Comparison of ENCODE assay signal across 1 cellular context in genomic region chr2:110206056-110206455, GRCh38.
TF ChIP-seq lines count a peak whose summit lies in the region.

No MANE protein-coding gene starts in this region.

TF ChIP-seq in K562, 482 proteins besides CTCF, POLR2A, EP300 and RAD21 (continued from another document):
- TF ChIP-seq, protein P1, sequence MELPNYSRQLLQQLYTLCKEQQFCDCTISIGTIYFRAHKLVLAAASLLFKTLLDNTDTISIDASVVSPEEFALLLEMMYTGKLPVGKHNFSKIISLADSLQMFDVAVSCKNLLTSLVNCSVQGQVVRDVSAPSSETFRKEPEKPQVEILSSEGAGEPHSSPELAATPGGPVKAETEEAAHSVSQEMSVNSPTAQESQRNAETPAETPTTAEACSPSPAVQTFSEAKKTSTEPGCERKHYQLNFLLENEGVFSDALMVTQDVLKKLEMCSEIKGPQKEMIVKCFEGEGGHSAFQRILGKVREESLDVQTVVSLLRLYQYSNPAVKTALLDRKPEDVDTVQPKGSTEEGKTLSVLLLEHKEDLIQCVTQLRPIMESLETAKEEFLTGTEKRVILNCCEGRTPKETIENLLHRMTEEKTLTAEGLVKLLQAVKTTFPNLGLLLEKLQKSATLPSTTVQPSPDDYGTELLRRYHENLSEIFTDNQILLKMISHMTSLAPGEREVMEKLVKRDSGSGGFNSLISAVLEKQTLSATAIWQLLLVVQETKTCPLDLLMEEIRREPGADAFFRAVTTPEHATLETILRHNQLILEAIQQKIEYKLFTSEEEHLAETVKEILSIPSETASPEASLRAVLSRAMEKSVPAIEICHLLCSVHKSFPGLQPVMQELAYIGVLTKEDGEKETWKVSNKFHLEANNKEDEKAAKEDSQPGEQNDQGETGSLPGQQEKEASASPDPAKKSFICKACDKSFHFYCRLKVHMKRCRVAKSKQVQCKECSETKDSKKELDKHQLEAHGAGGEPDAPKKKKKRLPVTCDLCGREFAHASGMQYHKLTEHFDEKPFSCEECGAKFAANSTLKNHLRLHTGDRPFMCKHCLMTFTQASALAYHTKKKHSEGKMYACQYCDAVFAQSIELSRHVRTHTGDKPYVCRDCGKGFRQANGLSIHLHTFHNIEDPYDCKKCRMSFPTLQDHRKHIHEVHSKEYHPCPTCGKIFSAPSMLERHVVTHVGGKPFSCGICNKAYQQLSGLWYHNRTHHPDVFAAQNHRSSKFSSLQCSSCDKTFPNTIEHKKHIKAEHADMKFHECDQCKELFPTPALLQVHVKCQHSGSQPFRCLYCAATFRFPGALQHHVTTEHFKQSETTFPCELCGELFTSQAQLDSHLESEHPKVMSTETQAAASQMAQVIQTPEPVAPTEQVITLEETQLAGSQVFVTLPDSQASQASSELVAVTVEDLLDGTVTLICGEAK (IDR thresholded peaks at IDR 0.05): no peak
- TF ChIP-seq, protein P1 (CRISPR knock-in tag; IDR thresholded peaks at IDR 0.05): no peak
- TF ChIP-seq ZFP1 (CRISPR knock-in tag; IDR thresholded peaks at IDR 0.05): no peak
- TF ChIP-seq RCOR1 (IDR thresholded peaks at IDR 0.05; ENCODE audit: borderline replicate concordance in 1 of 2, low read depth in 2 of 2, low read length in 2 of 2): no peak
- no peak for TF ChIP-seq ZNF217 (CRISPR knock-in tag; IDR thresholded peaks at IDR 0.05)
- no peak for TF ChIP-seq U2AF1 (optimal IDR thresholded peaks at IDR 0.05; ENCODE audit: low read depth, low read length)
- TF ChIP-seq ZNF583 (CRISPR knock-in tag; IDR thresholded peaks at IDR 0.05): no peak
- TF ChIP-seq HNRNPUL1 (IDR thresholded peaks at IDR 0.05; ENCODE audit: low read length): no peak
- no peak for TF ChIP-seq ATF2 (CRISPR knock-in tag; IDR thresholded peaks at IDR 0.05)
- no peak for TF ChIP-seq BHLHE40 (IDR thresholded peaks at IDR 0.05; ENCODE audit: low read length)
- no peak for TF ChIP-seq SIRT6 (IDR thresholded peaks at IDR 0.05; ENCODE audit: low read depth, low read length)
- TF ChIP-seq IRF1 (CRISPR knock-in tag; IDR thresholded peaks at IDR 0.05; ENCODE audit: borderline replicate concordance): no peak
- TF ChIP-seq, protein P2, sequence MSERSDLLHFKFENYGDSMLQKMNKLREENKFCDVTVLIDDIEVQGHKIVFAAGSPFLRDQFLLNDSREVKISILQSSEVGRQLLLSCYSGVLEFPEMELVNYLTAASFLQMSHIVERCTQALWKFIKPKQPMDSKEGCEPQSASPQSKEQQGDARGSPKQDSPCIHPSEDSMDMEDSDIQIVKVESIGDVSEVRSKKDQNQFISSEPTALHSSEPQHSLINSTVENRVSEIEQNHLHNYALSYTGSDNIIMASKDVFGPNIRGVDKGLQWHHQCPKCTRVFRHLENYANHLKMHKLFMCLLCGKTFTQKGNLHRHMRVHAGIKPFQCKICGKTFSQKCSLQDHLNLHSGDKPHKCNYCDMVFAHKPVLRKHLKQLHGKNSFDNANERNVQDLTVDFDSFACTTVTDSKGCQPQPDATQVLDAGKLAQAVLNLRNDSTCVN (CRISPR knock-in tag; IDR thresholded peaks at IDR 0.05): no peak
- no peak for TF ChIP-seq CHD2 (IDR thresholded peaks at IDR 0.05; ENCODE audit: low read depth, low read length)
- no peak for TF ChIP-seq NRF1 (conservative IDR thresholded peaks at IDR 0.05 in 1 of 2, IDR thresholded peaks at IDR 0.05 in 1 of 2)
- TF ChIP-seq MEIS2 (IDR thresholded peaks at IDR 0.05; ENCODE audit: partially characterized antibody): no peak
- TF ChIP-seq POLR2G (IDR thresholded peaks at IDR 0.05; ENCODE audit: low read depth, low read length): no peak
- no peak for TF ChIP-seq ZNF445 (CRISPR knock-in tag; IDR thresholded peaks at IDR 0.05; ENCODE audit: low read depth)
- no peak for TF ChIP-seq CBX2 (IDR thresholded peaks at IDR 0.05; ENCODE audit: insufficient read depth, low read length, poor library complexity, severe bottlenecking)
- no peak for TF ChIP-seq RBM25 (IDR thresholded peaks at IDR 0.05; ENCODE audit: low read depth, low read length, severe bottlenecking)
- TF ChIP-seq TEAD4 (IDR thresholded peaks at IDR 0.05; ENCODE audit: low read length): no peak
- no peak for TF ChIP-seq TEAD4 (CRISPR knock-in tag; IDR thresholded peaks at IDR 0.05; ENCODE audit: borderline replicate concordance)
- no peak for TF ChIP-seq NFXL1 (CRISPR knock-in tag; IDR thresholded peaks at IDR 0.05)
- TF ChIP-seq BRD9 (IDR thresholded peaks at IDR 0.05; ENCODE audit: low read depth, partially characterized antibody): no peak
- no peak for TF ChIP-seq ZNF699 (CRISPR knock-in tag; IDR thresholded peaks at IDR 0.05; ENCODE audit: insufficient replicate concordance)
- TF ChIP-seq ZNF197 (CRISPR knock-in tag; IDR thresholded peaks at IDR 0.05; ENCODE audit: low read depth): no peak
- no peak for TF ChIP-seq CBFB (CRISPR knock-in tag; IDR thresholded peaks at IDR 0.05)
- no peak for TF ChIP-seq ASH1L (IDR thresholded peaks at IDR 0.05; ENCODE audit: borderline replicate concordance, low read depth, partially characterized antibody)
- TF ChIP-seq, protein P3, sequence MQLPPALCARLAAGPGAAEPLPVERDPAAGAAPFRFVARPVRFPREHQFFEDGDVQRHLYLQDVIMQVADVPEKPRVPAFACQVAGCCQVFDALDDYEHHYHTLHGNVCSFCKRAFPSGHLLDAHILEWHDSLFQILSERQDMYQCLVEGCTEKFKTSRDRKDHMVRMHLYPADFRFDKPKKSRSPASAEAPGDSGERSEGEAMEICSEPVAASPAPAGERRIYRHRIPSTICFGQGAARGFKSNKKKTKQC (CRISPR knock-in tag; IDR thresholded peaks at IDR 0.05): no peak
- no peak for TF ChIP-seq KLF6 (CRISPR knock-in tag; IDR thresholded peaks at IDR 0.05; ENCODE audit: borderline replicate concordance)
- TF ChIP-seq JUN (IDR thresholded peaks at IDR 0.05; ENCODE audit: borderline replicate concordance, low read depth, low read length): no peak
- TF ChIP-seq JUN (CRISPR knock-in tag; IDR thresholded peaks at IDR 0.05; ENCODE audit: borderline replicate concordance): no peak
- TF ChIP-seq PHF8 (IDR thresholded peaks at IDR 0.05; ENCODE audit: borderline replicate concordance, low read length): no peak
- peak; percentile 13 for TF ChIP-seq TAF9B (IDR thresholded peaks at IDR 0.05; ENCODE audit: partially characterized antibody)
- TF ChIP-seq FIP1L1 (IDR thresholded peaks at IDR 0.05; ENCODE audit: low read depth, low read length, poor library complexity, severe bottlenecking): no peak
- peak; percentile 52 for TF ChIP-seq MAFG (tag; conservative IDR thresholded peaks at IDR 0.05)
